In genomic region chr4:129092636-129093172, GRCh38 we compare ENCODE assay signal across 8 cellular contexts.
DNase-seq lines count a peak whose midpoint lies in the region; ATAC-seq and TF ChIP-seq lines count a peak whose summit lies in the region.

No MANE protein-coding gene starts in this region.

- H3K27ac ChIP-seq in OCI-LY3 (ENCODE audit: low read length), result peak overlapping the region; percentile 73

- no peaks in the 10 kb centered on the region for H3K9me3 ChIP-seq in OCI-LY3 (ENCODE audit: insufficient read depth, low read length)

- H4K20me1 ChIP-seq in OCI-LY3 (ENCODE audit: insufficient read depth, low read length), result no peaks in the 10 kb centered on the region

- peaks cover 13% of the 10 kb centered on the region for H3K36me3 ChIP-seq in OCI-LY3 (replicated peaks; ENCODE audit: low read depth, low read length)

- in situ Hi-C loops in GM13977 (cut with MboI; ENCODE audit: low pct_unique_long_range_greater_than_20kb, low sequenced_read_pairs, unreplicated experiment), result no loop called here

- H3K4me3 ChIP-seq in OCI-LY3 (ENCODE audit: low read length) (peak overlapping the region; percentile 92), fibroblast of mammary gland (ENCODE audit: control insufficient read depth, low read depth, low read length) (peak overlapping the region; percentile 94)

- DNase-seq in EH (ENCODE audit: low read depth) (peak; percentile 33), fibroblast of mammary gland (ENCODE audit: low read depth) (peak; percentile 30), pons (ENCODE audit: low spot score) (peak; percentile 56), hypothalamus (lab: John Stamatoyannopoulos, UW) (no peak), GM13977 (ENCODE audit: low spot score) (no peak)

- H3K4me2 ChIP-seq in OCI-LY3 (ENCODE audit: low read length), result peak overlapping the region; percentile 90

- ATAC-seq in GM19455 (IDR thresholded peaks at IDR 0.05; ENCODE audit: unreplicated experiment) (no peak), HG03439 (IDR thresholded peaks at IDR 0.05; ENCODE audit: unreplicated experiment) (no peak)

- H3K27me3 ChIP-seq in OCI-LY3 (ENCODE audit: low read depth, low read length), result no peaks in the 10 kb centered on the region

- peak overlapping the region; percentile 82 for H2AFZ ChIP-seq in OCI-LY3 (ENCODE audit: low read depth, low read length)

- H3K4me1 ChIP-seq in OCI-LY3 (ENCODE audit: low read length), result peaks cover 14% of the 10 kb centered on the region

- H3K9ac ChIP-seq in OCI-LY3 (ENCODE audit: low read length), result peak overlapping the region; percentile 90

- H3K79me2 ChIP-seq in OCI-LY3 (ENCODE audit: low read length), result peaks cover 53% of the 10 kb centered on the region

- TF ChIP-seq CTCF in OCI-LY3 (IDR thresholded peaks at IDR 0.05; ENCODE audit: low read depth, low read length) (no peak), fibroblast of mammary gland (conservative IDR thresholded peaks at IDR 0.05; ENCODE audit: control insufficient read depth, insufficient read depth, low read depth, low read length) (no peak), GM13977 (IDR thresholded peaks at IDR 0.05; ENCODE audit: extremely low read depth, insufficient read depth, missing control alignments) (no peak)

Comparison
In these comparisons a context has a peak if more than half of its experiments do, and no peak if none do; other contexts are left out.
1. DNase-seq: peak in EH (single experiment), fibroblast of mammary gland (single experiment) and pons (single experiment); none in hypothalamus (0 of 51) and GM13977 (single experiment).